8 cellular contexts compared by ENCODE assay signal in genomic region chr7:12570148-12570528, GRCh38. TPM values are rescaled to one million over a fixed set of nuclear protein-coding genes. Genes with fewer than 3 reads are reported as not detected.
DNase-seq lines count a peak whose midpoint lies in the region; ATAC-seq and TF ChIP-seq lines count a peak whose summit lies in the region.

No MANE protein-coding gene starts in this region.

- POLR2A ChIA-PET in CD8-positive, alpha-beta memory T cell (lab: Charles Lee), result no interaction called here
- POLR2A ChIA-PET in T-cell (lab: Charles Lee), result no interaction called here

- H3K27me3 Mint-ChIP-seq in CD8-positive, alpha-beta memory T cell, result peaks cover 20 to 42% of the 10 kb centered on the region in 2 donors
- H3K27me3 Mint-ChIP-seq in T-cell, result peaks cover 38 to 40% of the 10 kb centered on the region in 2 donors

- no peak overlapping the region for H3K27ac ChIP-seq in CD8-positive, alpha-beta memory T cell (ENCODE audit: low read depth, low read length)
- H3K27ac ChIP-seq in sigmoid colon, result no peak overlapping the region
- H3K27ac ChIP-seq in adrenal gland, result no peak overlapping the region

- 1 to 5% methylated on average over 10 of the region's 10 CpGs for WGBS in sigmoid colon, 2 donors
- 7 to 13% (median 8%) methylated on average over 10 of the region's 10 CpGs for WGBS in adrenal gland, 4 donors

- no peaks in the 10 kb centered on the region for H3K9me3 ChIP-seq in CD8-positive, alpha-beta memory T cell (ENCODE audit: low read length)
- H3K9me3 ChIP-seq in sigmoid colon (no peaks in the 10 kb centered on the region), adrenal gland (replicated peaks in 1 of 3) (no peaks in the 10 kb centered on the region)

- peaks cover 13 to 19% (median 16%) of the 10 kb centered on the region in 3 donors for H3K4me1 Mint-ChIP-seq in CD8-positive, alpha-beta memory T cell
- H3K4me1 Mint-ChIP-seq in T-cell, result peaks cover 10 to 17% (median 15%) of the 10 kb centered on the region in 3 donors

- no peaks in the 10 kb centered on the region for H3K27me3 ChIP-seq in CD8-positive, alpha-beta memory T cell (ENCODE audit: insufficient read depth, low read length, poor library complexity, severe bottlenecking)
- H3K27me3 ChIP-seq in sigmoid colon (peaks cover 0 to 44% (median 14%) of the 10 kb centered on the region in 3 donors), adrenal gland (peaks cover 12% of the 10 kb centered on the region)

- no peaks in the 10 kb centered on the region for H3K36me3 ChIP-seq in CD8-positive, alpha-beta memory T cell (ENCODE audit: insufficient read depth, low read length)
- H3K36me3 ChIP-seq in sigmoid colon (no peaks in the 10 kb centered on the region), adrenal gland (replicated peaks in 1 of 2) (no peaks in the 10 kb centered on the region)

- no peak for TF ChIP-seq CTCF in sigmoid colon (IDR thresholded peaks at IDR 0.05)
- TF ChIP-seq CTCF in adrenal gland (IDR thresholded peaks at IDR 0.05), result no peak

- DNase-seq in CD8-positive, alpha-beta memory T cell, result peak in 1 of 5 donors; percentile 1
- no peak for DNase-seq in T-cell
- DNase-seq in head of caudate nucleus, result peak in 40 of 42 donors; percentile 13 to 82 (median 52)
- no peak for DNase-seq in sigmoid colon
- no peak for DNase-seq in adrenal gland

- CTCF ChIA-PET in CD8-positive, alpha-beta memory T cell (lab: Charles Lee), result no interaction called here
- CTCF ChIA-PET in T-cell (lab: Charles Lee), result no interaction called here

- intact Hi-C loops in head of caudate nucleus (cut with DNase I) (no loop called here), sigmoid colon (cut with DNase I) (no loop called here), adrenal gland (cut with DNase I) (no loop called here)

- TF ChIP-seq POLR2A in sigmoid colon (IDR thresholded peaks at IDR 0.05) (no peak), adrenal gland (IDR thresholded peaks at IDR 0.05) (no peak)

- H3K4me3 Mint-ChIP-seq in CD8-positive, alpha-beta memory T cell, result peak overlapping the region; percentile 47 to 90 (median 79)
- peak overlapping the region; percentile 67 to 79 (median 73) for H3K4me3 Mint-ChIP-seq in T-cell

- peak; percentile 22 for ATAC-seq in HG02759 (IDR thresholded peaks at IDR 0.05; ENCODE audit: unreplicated experiment)
- peak in 1 of 4 experiments; percentile 46 for ATAC-seq in T-cell (replicated peaks in 1 of 4)
- no peak for ATAC-seq in HG03520 (IDR thresholded peaks at IDR 0.05; ENCODE audit: unreplicated experiment)
- no peak for ATAC-seq in GM21360 (IDR thresholded peaks at IDR 0.05; ENCODE audit: unreplicated experiment)

- no peaks in the 10 kb centered on the region for H3K36me3 Mint-ChIP-seq in CD8-positive, alpha-beta memory T cell
- H3K36me3 Mint-ChIP-seq in T-cell, result no peaks in the 10 kb centered on the region

- H3K9me3 Mint-ChIP-seq in CD8-positive, alpha-beta memory T cell, result no peaks in the 10 kb centered on the region
- no peaks in the 10 kb centered on the region for H3K9me3 Mint-ChIP-seq in T-cell

- TF ChIP-seq EP300 in sigmoid colon (IDR thresholded peaks at IDR 0.05), result no peak

- H3K4me3 ChIP-seq in CD8-positive, alpha-beta memory T cell (ENCODE audit: low read length), result peak overlapping the region; percentile 40
- H3K4me3 ChIP-seq in sigmoid colon (peak overlapping the region in 3 of 4 donors; percentile 29 to 47 (median 41)), adrenal gland (peak overlapping the region in 1 of 4 donors; percentile 29)

- H3K4me1 ChIP-seq in CD8-positive, alpha-beta memory T cell (ENCODE audit: insufficient read depth, low read length), result peaks cover 4% of the 10 kb centered on the region
- H3K4me1 ChIP-seq in sigmoid colon, result peaks cover 0 to 14% (median 14%) of the 10 kb centered on the region in 4 donors
- no peaks in the 10 kb centered on the region for H3K4me1 ChIP-seq in adrenal gland (replicated peaks in 1 of 2)

- peak overlapping the region in 2 of 8 donors; percentile 2 to 30 for H3K27ac Mint-ChIP-seq in CD8-positive, alpha-beta memory T cell
- H3K27ac Mint-ChIP-seq in T-cell, result no peak overlapping the region

RNA-seq across cellular contexts. Expression of gene SCIN, which starts 0.4 kb away (rescaled TPM):
- under 1 TPM; 0.29 to 0.35 TPM for total RNA-seq in CD8-positive, alpha-beta memory T cell
- not detected for polyA plus RNA-seq in CD8-positive, alpha-beta memory T cell
- under 1 TPM in 4 of 5 donors, not detected in 1; 0.05 to 0.57 (median 0.14) TPM for total RNA-seq in T-cell
- 1 to 10 TPM in 1 of 4 donors, under 1 TPM in 3; 0.28 to 1.8 (median 0.72) TPM for total RNA-seq in sigmoid colon
- polyA plus RNA-seq in sigmoid colon, result 10 to 100 TPM; 14.8 to 59.4 (median 54.1) TPM
- total RNA-seq in adrenal gland, result 1 to 10 TPM in 4 of 8 donors, under 1 TPM in 4; 0.12 to 5.5 (median 0.96) TPM
- polyA plus RNA-seq in adrenal gland, result 1 to 10 TPM in 1 of 3 donors, under 1 TPM in 2; 0.17 to 1.6 (median 0.56) TPM

Comparison
In these comparisons a context has a peak if more than half of its experiments do, and no peak if none do; other contexts are left out.
1. DNase-seq: peak in head of caudate nucleus (40 of 42); none in T-cell (0 of 34), sigmoid colon (single experiment) and adrenal gland (0 of 7).